ENCODE assay signal across 22 cellular contexts in the genomic region with DNA sequence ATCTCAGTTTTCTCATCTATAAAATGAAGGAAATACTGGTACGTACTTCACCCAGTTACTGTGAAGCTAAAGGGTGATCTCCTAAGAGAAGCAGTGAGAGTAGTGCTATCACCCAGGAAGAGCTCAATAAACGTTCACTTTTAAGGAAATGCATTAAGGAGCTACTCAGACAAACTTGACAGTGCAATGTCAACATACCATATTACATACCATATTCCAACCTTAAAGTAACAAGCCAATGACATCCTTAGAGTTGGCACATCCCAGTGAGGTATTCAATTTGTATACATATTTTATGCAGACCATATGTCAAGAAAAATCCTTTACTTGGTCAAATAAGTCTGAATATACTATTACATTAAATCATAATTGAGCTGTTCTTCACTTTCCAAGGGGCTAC.
"Had no signal": no experiment of that assay in that cellular context is flagged by ENCODE, and none has a peak within 500 bp of the region (broad histone marks: within the 10 kb centered on the region; RNA-seq: fewer than 3 reads in every experiment).

No MANE protein-coding gene starts in this region.

- DNase-seq: dermis blood vessel endothelial cell; dorsolateral prefrontal cortex; effector CD4-positive, alpha-beta T cell; effector memory CD4-positive, alpha-beta T cell; foreskin keratinocyte; glutamatergic neuron; head of caudate nucleus; heart right ventricle; hippocampal formation; left cardiac atrium; left lung; left ventricle myocardium superior; lower lobe of right lung; mesendoderm; midbrain had no signal

- H3K27me3 ChIP-seq: dorsolateral prefrontal cortex, esophagus muscularis mucosa, foreskin keratinocyte had no signal

- H3K27ac ChIP-seq: coronary artery, dorsolateral prefrontal cortex, esophagus muscularis mucosa, foreskin keratinocyte, heart right ventricle, left lung, lower lobe of right lung had no signal

- ATAC-seq: foreskin keratinocyte, heart right ventricle, left cardiac atrium, left lung, left ventricle myocardium superior, lower lobe of right lung had no signal

- H3K36me3 ChIP-seq: esophagus muscularis mucosa, heart right ventricle, left lung, lower lobe of right lung had no signal

- H3K4me3 ChIP-seq: coronary artery, dorsolateral prefrontal cortex, esophagus muscularis mucosa, heart right ventricle, left lung, lower lobe of right lung had no signal

- FAIRE-seq: colon, endothelial cell of umbilical vein, frontal cortex, islet of Langerhans, keratinocyte had no signal

- H3K9me3 ChIP-seq: esophagus muscularis mucosa, heart right ventricle, left lung, lower lobe of right lung had no signal
